17 cellular contexts compared by ENCODE assay signal in the genomic region with DNA sequence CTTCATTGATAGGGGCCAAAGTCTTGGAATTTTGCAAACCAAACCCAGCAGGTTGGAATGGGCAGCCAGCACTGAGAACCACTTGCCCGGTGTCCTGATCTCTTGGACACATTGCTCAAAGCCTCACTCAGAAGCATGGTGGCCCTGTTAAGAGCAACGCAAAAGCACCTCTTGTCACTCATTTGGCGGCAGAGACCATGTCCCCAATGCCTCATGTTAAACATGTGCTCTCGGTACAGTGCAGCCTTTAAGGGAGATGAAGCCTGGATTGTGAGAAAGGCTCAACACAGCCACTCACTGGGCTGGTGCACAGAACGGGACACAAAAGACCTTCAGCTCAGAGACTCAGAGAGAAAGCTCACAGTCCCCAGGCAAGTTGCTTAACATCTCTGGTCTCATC.
"Had no signal": no experiment of that assay in that cellular context is flagged by ENCODE, and none has a peak within 500 bp of the region (broad histone marks: within the 10 kb centered on the region; RNA-seq: fewer than 3 reads in every experiment).

No MANE protein-coding gene starts in this region.

- H3K36me3 ChIP-seq: adrenal gland, breast epithelium, left lung, tibial nerve had no signal

- DNase-seq: activated CD8-positive, alpha-beta memory T cell treated with anti-CD3 and anti-CD28 coated beads, Interleukin-2, amount 50 U/mL, for 48 hours; activated gamma-delta T cell treated with Interleukin-2 at 50 U/mL for 16 hours; adrenal gland; cerebellar nuclear complex; cortex of kidney; hippocampal formation; kidney; left lung; midbrain; T-helper 9 cell had no signal

- H3K27ac Mint-ChIP-seq: activated naive CD4-positive, alpha-beta T cell treated with anti-CD3 and anti-CD28 coated beads, Interleukin-2, amount 50 U/mL, for 72 hours; progenitor cell of endocrine pancreas had no signal

- H3K9me3 Mint-ChIP-seq: activated naive CD4-positive, alpha-beta T cell treated with anti-CD3 and anti-CD28 coated beads, Interleukin-2, amount 50 U/mL, for 72 hours; neural crest cell had no signal

- H3K36me3 Mint-ChIP-seq: activated naive CD4-positive, alpha-beta T cell treated with anti-CD3 and anti-CD28 coated beads, Interleukin-2, amount 50 U/mL, for 72 hours had no signal

- H3K4me1 Mint-ChIP-seq: neural crest cell had no signal

- H3K27ac ChIP-seq: adrenal gland, left lung, tibial nerve had no signal

- H3K9me3 ChIP-seq: adrenal gland, breast epithelium, left lung, tibial nerve had no signal

- FAIRE-seq: astrocyte, endometrium, kidney had no signal

- ATAC-seq: left lung had no signal

- H3K4me3 ChIP-seq: adrenal gland, breast epithelium, left lung, tibial nerve had no signal

- H3K4me1 ChIP-seq: breast epithelium, tibial nerve had no signal

- H3K27me3 ChIP-seq: adrenal gland, breast epithelium, left lung, tibial nerve had no signal

- H3K4me3 Mint-ChIP-seq: neural crest cell had no signal
